In the genomic region with DNA sequence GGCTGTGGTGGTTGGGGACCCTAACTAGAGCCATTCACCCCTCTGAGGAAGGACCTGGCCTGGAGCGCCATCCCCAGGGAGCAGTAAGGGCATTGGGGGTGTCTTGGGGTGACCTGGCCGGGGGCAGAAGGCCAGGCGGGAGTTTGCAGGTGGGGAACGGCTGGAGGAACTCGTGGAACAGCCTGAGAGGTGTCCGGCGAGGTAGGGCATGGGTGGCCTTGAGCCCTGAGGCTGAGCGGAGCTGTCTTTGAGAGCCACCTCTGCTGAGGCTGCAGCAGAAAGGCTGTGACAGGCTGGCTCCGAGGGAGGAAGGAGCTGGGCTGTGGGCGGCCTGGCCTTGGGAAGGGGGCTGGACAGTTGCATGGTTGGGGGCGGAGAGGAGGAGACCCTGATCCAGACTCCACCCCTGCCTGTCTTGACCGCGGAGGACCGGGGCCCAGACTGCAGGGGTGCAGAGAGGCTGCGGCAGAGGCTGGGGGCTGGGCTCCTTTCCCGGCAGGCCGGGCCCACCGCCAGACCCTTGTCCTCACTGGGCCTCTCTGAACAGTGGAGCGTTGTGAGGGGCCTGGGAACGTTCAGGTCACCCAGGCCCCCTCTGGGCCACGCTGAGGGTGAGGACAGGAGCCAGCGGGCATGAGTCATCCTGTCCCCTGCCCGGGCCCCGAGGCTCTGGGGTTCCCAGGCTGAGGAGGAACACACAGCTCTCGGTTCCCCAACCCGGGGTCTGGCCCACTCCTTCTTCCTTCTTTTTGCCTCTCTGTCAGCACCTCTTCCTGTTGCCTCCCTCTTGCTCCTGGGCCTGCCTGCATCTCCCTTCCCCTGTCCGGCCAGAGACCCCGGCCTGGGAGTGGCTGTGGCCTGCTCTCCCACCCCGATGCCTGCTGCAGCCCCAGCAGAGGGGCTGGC, we compare ENCODE assay signal across 8 cellular contexts. TPM values are rescaled to one million over a fixed set of nuclear protein-coding genes. Genes with fewer than 3 reads are reported as not detected.
DNase-seq lines count a peak whose midpoint lies in the region; ATAC-seq, FAIRE-seq and TF ChIP-seq lines count a peak whose summit lies in the region.

No MANE protein-coding gene starts in this region.

- CTCF ChIA-PET in AG04450 (lab: Charles Lee): no interaction called here

- TF ChIP-seq CTCF in AG04450 (IDR thresholded peaks at IDR 0.05; ENCODE audit: low read depth, low read length) (no peak), body of pancreas (IDR thresholded peaks at IDR 0.05) (no peak), kidney (IDR thresholded peaks at IDR 0.05; ENCODE audit: borderline replicate concordance, extremely low read depth, insufficient read depth) (no peak)

- peaks cover 78% of the 10 kb centered on the region for H3K4me1 ChIP-seq in body of pancreas
- peaks cover 49 to 76% of the 10 kb centered on the region in 2 donors for H3K4me1 ChIP-seq in kidney (ENCODE audit: control insufficient read depth in 1 of 2, insufficient read depth in 1 of 2, low read depth in 1 of 2, low read length in 2 of 2)

- POLR2A ChIA-PET in AG04450 (lab: Yijun Ruan, JAX): no interaction called here

- no peak for DNase-seq in AG04450 (ENCODE audit: low read depth, low spot score)
- DNase-seq in NOMO-1 (lab: John Stamatoyannopoulos, UW; ENCODE audit: unreplicated experiment in 2 of 2): peak; percentile 88 to 91
- peak; percentile 48 to 82 (median 70) for DNase-seq in body of pancreas
- DNase-seq in kidney: peak; percentile 95
- peak; percentile 59 for DNase-seq in stimulated activated CD8-positive, alpha-beta memory T cell treated with anti-CD3 and anti-CD28 coated beads, Interleukin-4, amount 100 ng/mL, for 48 hours
- no peak for DNase-seq in NCI-H1105 treated with DMSO at 0.1 percent for 48 hours (lab: John Stamatoyannopoulos, UW)
- DNase-seq in HPDE6-E6E7 (ENCODE audit: extremely low spot score): no peak

- peak overlapping the region; percentile 7; the same call in 1 of the 2 replicates for H3K4me3 ChIP-seq in AG04450 (ENCODE audit: low read depth, low read length)
- no peak overlapping the region for H3K4me3 ChIP-seq in body of pancreas
- no peak overlapping the region for H3K4me3 ChIP-seq in kidney (ENCODE audit: low read length in 2 of 2)

- ATAC-seq in GM19023 (IDR thresholded peaks at IDR 0.05; ENCODE audit: unreplicated experiment) (peak; percentile 38), body of pancreas (peak; percentile 3)

- intact Hi-C loops in body of pancreas (cut with DNase I) (no loop called here), kidney (cut with DNase I) (no loop called here)

- no peak for FAIRE-seq in kidney (lab: Jason Lieb, UNC)

- 27 to 50% methylated on average over 16 to 29 of the region's 29 CpGs for WGBS in body of pancreas, 2 donors

- peak overlapping the region in 1 of 2 donors; percentile 7 for H3K9ac ChIP-seq in kidney (ENCODE audit: low read length in 2 of 2)

- peak in 2 of 3 donors; percentile 12 to 53 for TF ChIP-seq POLR2A in body of pancreas (IDR thresholded peaks at IDR 0.05)

- H3K27ac ChIP-seq in AG04450 (ENCODE audit: low read depth, low read length) (peak overlapping the region; percentile 89), body of pancreas (peak overlapping the region; percentile 55 to 84 (median 66)), kidney (ENCODE audit: low read depth in 2 of 2, low read length in 2 of 2) (peak overlapping the region; percentile 83 to 93)

- H3K27me3 ChIP-seq in AG04450 (ENCODE audit: control insufficient read depth, insufficient read depth, low read length): no peaks in the 10 kb centered on the region
- no peaks in the 10 kb centered on the region for H3K27me3 ChIP-seq in body of pancreas

- no peaks in the 10 kb centered on the region for H3K36me3 ChIP-seq in body of pancreas (replicated peaks in 1 of 2; ENCODE audit: insufficient read depth in 1 of 2, low read depth in 2 of 2)
- H3K36me3 ChIP-seq in kidney (ENCODE audit: control insufficient read depth in 1 of 2, insufficient read depth in 2 of 2, low read length in 2 of 2): peaks cover 0 to 2% of the 10 kb centered on the region in 2 donors

- H3K9me3 ChIP-seq in AG04450 (ENCODE audit: control insufficient read depth, insufficient read depth, low read length): no peaks in the 10 kb centered on the region; the same call in 1 of the 2 replicates
- H3K9me3 ChIP-seq in body of pancreas: no peaks in the 10 kb centered on the region
- H3K9me3 ChIP-seq in kidney (ENCODE audit: control insufficient read depth in 1 of 2, low read length in 2 of 2): no peaks in the 10 kb centered on the region

RNA-seq across cellular contexts. Expression of a gene that starts 8.1 kb away (rescaled TPM):
- 14.8 and 17.2 TPM in 2 replicates for polyA plus RNA-seq in AG04450 (2011; rRNA removed)
- 30.6 and 36.8 TPM in 2 replicates for polyA minus RNA-seq in AG04450 (2011; rRNA and poly(A)+ RNA removed)
- total RNA-seq in body of pancreas: 10 to 100 TPM; 29.0 to 33.5 TPM
- 128 TPM for total RNA-seq in kidney
- 27.3 TPM for polyA plus RNA-seq in kidney (ENCODE audit: insufficient read depth, low read depth, low replicate concordance)

RNA-seq across cellular contexts. Expression of a gene that starts 42.7 kb away (rescaled TPM):
- 149 and 170 TPM in 2 replicates for polyA plus RNA-seq in AG04450 (2011; rRNA removed)
- polyA minus RNA-seq in AG04450 (2011; rRNA and poly(A)+ RNA removed): 95.8 and 112 TPM in 2 replicates
- 100 to 1,000 TPM in 1 of 2 donors, 10 to 100 TPM in 1; 84.1 to 266 TPM for total RNA-seq in body of pancreas
- total RNA-seq in kidney: 313 TPM
- 232 TPM for polyA plus RNA-seq in kidney (ENCODE audit: insufficient read depth, low read depth, low replicate concordance)

RNA-seq across cellular contexts. Expression of a gene that starts 44.8 kb away (rescaled TPM):
- polyA plus RNA-seq in AG04450 (2011; rRNA removed) (28.8 and 34.3 TPM in 2 replicates), kidney (ENCODE audit: insufficient read depth, low read depth, low replicate concordance) (43.1 TPM)
- polyA minus RNA-seq in AG04450 (2011; rRNA and poly(A)+ RNA removed): 11.8 and 18.6 TPM in 2 replicates
- total RNA-seq in body of pancreas (10 to 100 TPM; 39.7 to 75.8 TPM), kidney (44.4 TPM)

Comparison
In these comparisons a context has a peak if more than half of its experiments do, and no peak if none do; other contexts are left out.
1. DNase-seq: peak in NOMO-1 (2 of 2), body of pancreas (4 of 4), kidney (single experiment) and stimulated activated CD8-positive, alpha-beta memory T cell treated with anti-CD3 and anti-CD28 coated beads, Interleukin-4, amount 100 ng/mL, for 48 hours (single experiment); none in AG04450 (single experiment), NCI-H1105 treated with DMSO at 0.1 percent for 48 hours (single experiment) and HPDE6-E6E7 (single experiment).
2. Peak in every context shown above with its lines, with median percentiles within 50 percentile points of each other: H3K27ac ChIP-seq.